In genomic region chr9:5628530-5629311, GRCh38 we compare ENCODE assay signal across 8 cellular contexts. TPM values are rescaled to one million over a fixed set of nuclear protein-coding genes. Genes with fewer than 3 reads are reported as not detected.
A peak's percentile ranks its signal among the peaks of the same experiment; 100 is the strongest.
DNase-seq lines count a peak whose midpoint lies in the region; ATAC-seq and TF ChIP-seq lines count a peak whose summit lies in the region.

RIC1 (plus strand) TSS chr9:5629107; CDS start chr9:5629310, 203 bp downstream.

- H3K4me3 ChIP-seq in upper lobe of left lung: peak within 1 kb of the TSS; percentile 61 to 98 (median 95)

- peaks cover 57% of the 10 kb centered on the region for H3K4me1 Mint-ChIP-seq in T-helper 1 cell treated with Interleukin-12 subunit alpha and Interleukin-12 subunit beta and Interleukin-4 antibody, amounts not matched to agents 30 μg/mL and 1 μg/mL, for 36 hours (ENCODE audit: low read depth)

- peak; percentile 96 for DNase-seq in GM13976 (ENCODE audit: low spot score)
- peak; percentile 94 for DNase-seq in NCI-H146 (lab: John Stamatoyannopoulos, UW)
- peak; percentile 92 for DNase-seq in amniotic stem cell (lab: John Stamatoyannopoulos, UW)
- DNase-seq in left cardiac atrium: peak; percentile 91
- peak; percentile 97 for DNase-seq in posterior vena cava (ENCODE audit: low spot score)
- peak; percentile 92 to 98 for DNase-seq in upper lobe of left lung

- H3K27ac ChIP-seq in upper lobe of left lung: peak within 1 kb of the TSS; percentile 90 to 99 (median 97)

- H3K27me3 Mint-ChIP-seq in T-helper 1 cell treated with Interleukin-12 subunit alpha and Interleukin-12 subunit beta and Interleukin-4 antibody, amounts not matched to agents 30 μg/mL and 1 μg/mL, for 36 hours (ENCODE audit: low read depth): no peaks in the 10 kb centered on the region

- peaks cover 34 to 73% (median 55%) of the 10 kb centered on the region in 4 donors for H3K4me1 ChIP-seq in upper lobe of left lung

- WGBS in upper lobe of left lung, 2 donors: 0% methylated on average over 7 to 21 of the region's 84 CpGs

- peaks cover 6% of the 10 kb centered on the region for H3K36me3 Mint-ChIP-seq in T-helper 1 cell treated with Interleukin-12 subunit alpha and Interleukin-12 subunit beta and Interleukin-4 antibody, amounts not matched to agents 30 μg/mL and 1 μg/mL, for 36 hours (ENCODE audit: low read depth)

- TF ChIP-seq CTCF in GM13976 (IDR thresholded peaks at IDR 0.05; ENCODE audit: borderline replicate concordance, control extremely low read depth, extremely low read depth, insufficient read depth, missing control alignments) (no peak), upper lobe of left lung (IDR thresholded peaks at IDR 0.05) (peak in 3 of 6 experiments; percentile 16 to 35 (median 26))

- H3K27ac Mint-ChIP-seq in T-helper 1 cell treated with Interleukin-12 subunit alpha and Interleukin-12 subunit beta and Interleukin-4 antibody, amounts not matched to agents 30 μg/mL and 1 μg/mL, for 36 hours: peak within 1 kb of the TSS; percentile 99

- in situ Hi-C loops in GM13976 (cut with MboI; ENCODE audit: low sequenced_read_pairs, unreplicated experiment): no loop called here

- H3K27me3 ChIP-seq in upper lobe of left lung: no peaks in the 10 kb centered on the region

- peak within 1 kb of the TSS; percentile 99 for H3K4me3 Mint-ChIP-seq in T-helper 1 cell treated with Interleukin-12 subunit alpha and Interleukin-12 subunit beta and Interleukin-4 antibody, amounts not matched to agents 30 μg/mL and 1 μg/mL, for 36 hours

- no peaks in the 10 kb centered on the region for H3K36me3 ChIP-seq in upper lobe of left lung

- TF ChIP-seq POLR2A in upper lobe of left lung (IDR thresholded peaks at IDR 0.05): peak in 3 of 4 donors; percentile 91 to 99 (median 94)

- H3K9me3 ChIP-seq in upper lobe of left lung: peaks cover 0 to 5% (median 0%) of the 10 kb centered on the region in 4 donors

- H3K9me3 Mint-ChIP-seq in T-helper 1 cell treated with Interleukin-12 subunit alpha and Interleukin-12 subunit beta and Interleukin-4 antibody, amounts not matched to agents 30 μg/mL and 1 μg/mL, for 36 hours: no peaks in the 10 kb centered on the region

- peak; percentile 77 for ATAC-seq in HG02798 (IDR thresholded peaks at IDR 0.05; ENCODE audit: poor library complexity, unreplicated experiment)
- peak; percentile 96 for ATAC-seq in left cardiac atrium
- peak; percentile 96 to 97 for ATAC-seq in upper lobe of left lung (ENCODE audit: low FRiP score in 2 of 2)

- intact Hi-C loops in left cardiac atrium (cut with DNase I) (no loop called here), posterior vena cava (cut with DNase I) (loop anchor here in 1 of 2 donors (10.0 kb wide), 1 partner anchor 376 kb away; a partner anchor contains a TSS)

- peak in 1 of 4 donors; percentile 15 for TF ChIP-seq EP300 in upper lobe of left lung (IDR thresholded peaks at IDR 0.05)

RNA-seq across cellular contexts. Expression of gene RIC1, which starts in this region (rescaled TPM):
- total RNA-seq in left cardiac atrium: 10 to 100 TPM in 1 of 2 donors, 1 to 10 TPM in 1; 9.2 to 10.9 TPM
- total RNA-seq in posterior vena cava: 10 to 100 TPM; 20.2 to 25.2 TPM
- 10 to 100 TPM; 21.5 to 62.9 (median 31.0) TPM for total RNA-seq in upper lobe of left lung

Comparison
In these comparisons a context has a peak if more than half of its experiments do, and no peak if none do; other contexts are left out.
1. Peak in every context shown above with its lines: DNase-seq, ATAC-seq, H3K4me3 ChIP-seq and H3K27ac ChIP-seq.